Comparison of ENCODE assay signal across 1 cellular context in the genomic region with DNA sequence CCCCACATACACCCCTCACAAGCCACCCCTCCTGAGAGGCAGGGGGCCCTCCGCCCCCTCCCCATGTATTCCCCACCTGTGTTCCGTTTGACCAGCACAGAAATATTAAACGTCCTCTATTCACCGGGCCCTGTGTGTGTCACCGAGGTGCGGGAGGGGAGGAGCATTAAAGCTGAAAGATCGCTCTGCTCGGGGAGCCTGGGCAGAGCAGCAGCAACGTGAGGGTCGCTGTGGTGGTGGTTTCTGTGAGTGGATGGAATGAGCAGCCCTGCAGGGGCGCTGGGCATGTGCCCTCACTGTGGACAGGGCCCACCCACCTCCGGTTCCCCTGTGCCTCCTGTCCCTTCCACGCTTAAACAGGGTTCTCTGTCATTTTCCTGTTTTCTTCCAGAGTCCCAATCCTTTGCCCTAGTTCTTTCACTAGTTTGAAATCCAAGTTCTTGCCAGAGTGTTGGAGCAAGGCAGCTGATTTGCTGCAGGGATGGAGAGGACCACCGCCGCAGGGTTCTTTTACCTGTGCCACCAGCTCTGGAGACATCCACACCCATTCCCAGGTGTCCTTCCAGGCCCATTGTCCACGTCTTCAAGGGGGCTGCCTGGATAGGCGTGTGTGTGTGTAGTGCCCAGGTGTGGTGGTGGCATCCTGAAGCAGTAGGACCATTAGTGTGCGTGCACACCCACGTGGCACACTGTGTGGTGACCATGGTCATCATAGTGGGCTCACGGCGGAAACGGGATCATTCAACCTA.
TF ChIP-seq lines count a peak whose summit lies in the region.

No MANE protein-coding gene starts in this region.

TF ChIP-seq in H1, 55 proteins besides CTCF, POLR2A, EP300 and RAD21:
- no peak for TF ChIP-seq CBX5 (IDR thresholded peaks at IDR 0.05; ENCODE audit: low read depth, low read length)
- no peak for TF ChIP-seq BACH1 (IDR thresholded peaks at IDR 0.05; ENCODE audit: low read length)
- TF ChIP-seq NRF1 (IDR thresholded peaks at IDR 0.05; ENCODE audit: low read depth, low read length): no peak
- no peak for TF ChIP-seq TBP (IDR thresholded peaks at IDR 0.05; ENCODE audit: low read depth, low read length)
- no peak for TF ChIP-seq GTF2F1 (IDR thresholded peaks at IDR 0.05; ENCODE audit: borderline replicate concordance, low read depth, low read length)
- TF ChIP-seq CHD2 (IDR thresholded peaks at IDR 0.05; ENCODE audit: low read length): no peak
- no peak for TF ChIP-seq RFX5 (IDR thresholded peaks at IDR 0.05; ENCODE audit: borderline replicate concordance, low read depth, low read length)
- TF ChIP-seq, protein P1, sequence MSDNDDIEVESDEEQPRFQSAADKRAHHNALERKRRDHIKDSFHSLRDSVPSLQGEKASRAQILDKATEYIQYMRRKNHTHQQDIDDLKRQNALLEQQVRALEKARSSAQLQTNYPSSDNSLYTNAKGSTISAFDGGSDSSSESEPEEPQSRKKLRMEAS (IDR thresholded peaks at IDR 0.05): no peak
- no peak for TF ChIP-seq SRF (IDR thresholded peaks at IDR 0.05; ENCODE audit: low read depth, low read length)
- no peak; the same call in 1 of the 2 replicates for TF ChIP-seq POLR2AphosphoS5 (IDR thresholded peaks at IDR 0.05; ENCODE audit: low read depth, low read length)
- TF ChIP-seq ZNF274 (IDR thresholded peaks at IDR 0.05; ENCODE audit: borderline replicate concordance, extremely low read depth, low read length): no peak
- no peak for TF ChIP-seq SIRT6 (IDR thresholded peaks at IDR 0.05; ENCODE audit: low read length)
- TF ChIP-seq RNF2 (IDR thresholded peaks at IDR 0.05; ENCODE audit: borderline replicate concordance, low read depth, low read length, missing control alignments, poor library complexity, severe bottlenecking): no peak
- no peak for TF ChIP-seq TCF12 (IDR thresholded peaks at IDR 0.05; ENCODE audit: low read depth, low read length)
- TF ChIP-seq TAF7 (optimal IDR thresholded peaks at IDR 0.05; ENCODE audit: borderline replicate concordance, low read depth, low read length): no peak
